Comparison of ENCODE assay signal across 24 cellular contexts in the genomic region with DNA sequence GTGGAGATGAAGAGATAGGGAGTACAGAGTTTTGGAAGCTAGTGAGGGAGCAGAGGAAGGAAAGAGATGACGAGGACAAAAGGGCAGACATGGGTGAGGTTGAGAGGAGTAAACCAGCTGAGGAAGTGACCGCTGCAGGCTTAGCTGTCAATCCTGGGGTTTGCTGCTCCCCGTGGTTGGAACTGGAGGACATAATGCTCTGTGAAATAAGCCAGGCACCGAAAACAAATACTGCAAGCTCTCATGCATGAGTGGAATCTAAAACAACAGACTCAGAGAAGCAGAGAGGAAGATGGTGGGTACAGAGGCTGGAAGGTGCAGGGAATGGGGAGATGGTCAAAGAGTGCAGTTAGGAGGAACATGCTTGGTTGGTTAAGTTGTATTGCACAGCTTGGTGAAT.
"Had no signal": no experiment of that assay in that cellular context is flagged by ENCODE, and none has a peak within 500 bp of the region (broad histone marks: within the 10 kb centered on the region; RNA-seq: fewer than 3 reads in every experiment).

No MANE protein-coding gene starts in this region.

- H3K9me3 ChIP-seq: prostate gland, right atrium auricular region, thyroid gland had no signal

- ATAC-seq: activated T-cell treated with anti-CD3 and anti-CD28 coated beads, Interleukin-2, amount 50 U/mL, for 72 hours; left lobe of liver; natural killer cell treated with Interleukin-12 subunit alpha and Interleukin-12 subunit beta and Interleukin-15 and Interleukin-18, amount 100 ng/mL, for 72 hours had no signal

- H3K36me3 Mint-ChIP-seq: activated naive CD8-positive, alpha-beta T cell; mesothelial cell of epicardium; natural killer cell treated with Interleukin-12 subunit alpha and Interleukin-12 subunit beta and Interleukin-15 and Interleukin-18, amount 100 ng/mL, for 72 hours had no signal

- DNase-seq: activated CD4-positive, alpha-beta T cell treated with anti-CD3 and anti-CD28 coated beads, Interleukin-2, amount 50 U/mL, for 4 hours; activated effector memory CD4-positive, alpha-beta T cell treated with anti-CD3 and anti-CD28 coated beads, Interleukin-2, amount 50 U/mL, for 16 hours; activated T-cell treated with anti-CD3 and anti-CD28 coated beads, Interleukin-2, amount 50 U/mL, for 72 hours; aorta; erythroblast; foreskin melanocyte; glutamatergic neuron; hippocampal formation; islet precursor cell; stimulated activated CD4-positive, alpha-beta T cell treated with anti-CD3 and anti-CD28 coated beads, Interleukin-12 subunit alpha, Interleukin-12 subunit beta, amount 100 ng/mL, for 4 hours; stimulated activated CD4-positive, alpha-beta T cell treated with anti-CD3 and anti-CD28 coated beads, Interleukin-1b, Interleukin-23, amount 100 ng/mL, for 48 hours; stimulated activated CD8-positive, alpha-beta memory T cell treated with anti-CD3 and anti-CD28 coated beads, Interleukin-4, amount 100 ng/mL, for 48 hours; stimulated activated naive CD4-positive, alpha-beta T cell; thyroid gland had no signal

- H3K27ac Mint-ChIP-seq: activated naive CD8-positive, alpha-beta T cell; activated T-cell treated with anti-CD3 and anti-CD28 coated beads, Interleukin-2, amount 50 U/mL, for 72 hours; mesothelial cell of epicardium; natural killer cell treated with Interleukin-12 subunit alpha and Interleukin-12 subunit beta and Interleukin-15 and Interleukin-18, amount 100 ng/mL, for 72 hours; T-helper 1 cell treated with Interleukin-12 subunit alpha and Interleukin-12 subunit beta and Interleukin-4 antibody, amounts not matched to agents 30 μg/mL and 1 μg/mL, for 36 hours had no signal

- H3K4me3 ChIP-seq: coronary artery, prostate gland, right atrium auricular region, thyroid gland had no signal

- FAIRE-seq: endometrium had no signal

- H3K4me3 Mint-ChIP-seq: activated naive CD8-positive, alpha-beta T cell; activated T-cell treated with anti-CD3 and anti-CD28 coated beads, Interleukin-2, amount 50 U/mL, for 72 hours; mesothelial cell of epicardium; natural killer cell treated with Interleukin-12 subunit alpha and Interleukin-12 subunit beta and Interleukin-15 and Interleukin-18, amount 100 ng/mL, for 72 hours; T-helper 1 cell treated with Interleukin-12 subunit alpha and Interleukin-12 subunit beta and Interleukin-4 antibody, amounts not matched to agents 30 μg/mL and 1 μg/mL, for 36 hours had no signal

- H3K4me1 ChIP-seq: prostate gland, right atrium auricular region, thyroid gland had no signal

- H3K9me3 Mint-ChIP-seq: activated T-cell treated with anti-CD3 and anti-CD28 coated beads, Interleukin-2, amount 50 U/mL, for 72 hours; natural killer cell treated with Interleukin-12 subunit alpha and Interleukin-12 subunit beta and Interleukin-15 and Interleukin-18, amount 100 ng/mL, for 72 hours; T-helper 1 cell treated with Interleukin-12 subunit alpha and Interleukin-12 subunit beta and Interleukin-4 antibody, amounts not matched to agents 30 μg/mL and 1 μg/mL, for 36 hours had no signal

- H3K36me3 ChIP-seq: prostate gland, right atrium auricular region, thyroid gland had no signal

- H3K27ac ChIP-seq: coronary artery, prostate gland, right atrium auricular region, thyroid gland, VCaP had no signal

- H3K27me3 ChIP-seq: right atrium auricular region, thyroid gland had no signal
